Comparison of ENCODE assay signal across 10 cellular contexts in genomic region chr5:119270121-119270565, GRCh38.
A peak's percentile ranks its signal among the peaks of the same experiment; 100 is the strongest.
DNase-seq lines count a peak whose midpoint lies in the region; ATAC-seq, FAIRE-seq and TF ChIP-seq lines count a peak whose summit lies in the region.
"Had no signal": no experiment of that assay in that cellular context is flagged by ENCODE, and none has a peak within 500 bp of the region (broad histone marks: within the 10 kb centered on the region; RNA-seq: fewer than 3 reads in every experiment).

No MANE protein-coding gene starts in this region.

- FAIRE-seq in urothelium cell line (lab: Jason Lieb, UNC) = no peak
- FAIRE-seq: RCC 7860 had no signal

- H3K4me2 ChIP-seq in SK-N-SH (peak overlapping the region; percentile 86), OCI-LY1 (ENCODE audit: low read length) (peak overlapping the region; percentile 93)

- POLR2A ChIA-PET in SK-N-SH (lab: Yijun Ruan, JAX) = no interaction called here

- no peaks in the 10 kb centered on the region for H3K27me3 Mint-ChIP-seq in effector memory CD8-positive, alpha-beta T cell
- H3K27me3 Mint-ChIP-seq in stimulated activated memory B cell treated with anti-CD40 and anti-IgM and Interleukin-4, amounts not matched to agents 10 μg/mL and 1 μg/mL and 100 μg/mL, for 72 hours = no peaks in the 10 kb centered on the region

- H3K36me3 ChIP-seq in SK-N-SH (replicated peaks in 1 of 2; ENCODE audit: control insufficient read depth in 1 of 2, insufficient read depth in 2 of 2, low read length in 1 of 2) (no peaks in the 10 kb centered on the region), OCI-LY1 (ENCODE audit: insufficient read depth, low read length) (peaks cover 4% of the 10 kb centered on the region)

- peak overlapping the region; percentile 98 to 99 for H3K4me3 Mint-ChIP-seq in effector memory CD8-positive, alpha-beta T cell
- peak overlapping the region; percentile 95 for H3K4me3 Mint-ChIP-seq in stimulated activated memory B cell treated with anti-CD40 and anti-IgM and Interleukin-4, amounts not matched to agents 10 μg/mL and 1 μg/mL and 100 μg/mL, for 72 hours

- H4K20me1 ChIP-seq in SK-N-SH (ENCODE audit: insufficient read depth) (no peaks in the 10 kb centered on the region), OCI-LY1 (ENCODE audit: insufficient read depth, low read length) (no peaks in the 10 kb centered on the region)

- CTCF ChIA-PET in SK-N-SH (lab: Yijun Ruan, JAX) = interaction anchor here (0.7 to 1.7 kb wide), 3 partner anchors 45 to 282 kb away, joined by 3 to 7 read pairs (median 4); partner anchors contain the start of gene DTWD2

- H3K27me3 ChIP-seq in SK-N-SH (ENCODE audit: insufficient read depth) (no peaks in the 10 kb centered on the region), OCI-LY1 (ENCODE audit: insufficient read depth, low read length) (no peaks in the 10 kb centered on the region)

- H3K36me3 Mint-ChIP-seq in effector memory CD8-positive, alpha-beta T cell (ENCODE audit: insufficient read depth) = peaks cover 15% of the 10 kb centered on the region
- H3K36me3 Mint-ChIP-seq in stimulated activated memory B cell treated with anti-CD40 and anti-IgM and Interleukin-4, amounts not matched to agents 10 μg/mL and 1 μg/mL and 100 μg/mL, for 72 hours = no peaks in the 10 kb centered on the region

- H3K79me2 ChIP-seq in SK-N-SH (ENCODE audit: insufficient read depth) (peaks cover 58% of the 10 kb centered on the region), OCI-LY1 (ENCODE audit: insufficient read depth, low read length) (peaks cover 39% of the 10 kb centered on the region)

- no peaks in the 10 kb centered on the region for H3K9me3 Mint-ChIP-seq in effector memory CD8-positive, alpha-beta T cell
- no peaks in the 10 kb centered on the region for H3K9me3 Mint-ChIP-seq in stimulated activated memory B cell treated with anti-CD40 and anti-IgM and Interleukin-4, amounts not matched to agents 10 μg/mL and 1 μg/mL and 100 μg/mL, for 72 hours

- H3K4me1 Mint-ChIP-seq in effector memory CD8-positive, alpha-beta T cell (ENCODE audit: low read depth in 2 of 2) = peaks cover 64 to 76% of the 10 kb centered on the region in 2 donors
- peaks cover 67% of the 10 kb centered on the region for H3K4me1 Mint-ChIP-seq in stimulated activated memory B cell treated with anti-CD40 and anti-IgM and Interleukin-4, amounts not matched to agents 10 μg/mL and 1 μg/mL and 100 μg/mL, for 72 hours

- H3F3A ChIP-seq in SK-N-SH (replicated peaks; ENCODE audit: insufficient read depth) = peaks cover 22% of the 10 kb centered on the region
- peaks cover 7% of the 10 kb centered on the region; the same call in 1 of the 2 replicates for H3F3A ChIP-seq in OCI-LY1 (ENCODE audit: insufficient read depth, low read length)

- H3K4me3 ChIP-seq in SK-N-SH (ENCODE audit: low read depth in 2 of 2, low read length in 1 of 2) = peak overlapping the region in 1 of 2 experiments; percentile 100; a peak in 2 of 4 replicates
- H3K4me3 ChIP-seq in OCI-LY1 (ENCODE audit: low read depth, low read length, poor library complexity, severe bottlenecking) = peak overlapping the region; percentile 99

- intact Hi-C loops in posterior cingulate gyrus (cut with DNase I) = no loop called here

- no peak for TF ChIP-seq EP300 in SK-N-SH (IDR thresholded peaks at IDR 0.05; ENCODE audit: borderline replicate concordance in 1 of 2, low read depth in 1 of 2, low read length in 1 of 2)

- peak overlapping the region; percentile 91 to 94 for H3K27ac Mint-ChIP-seq in effector memory CD8-positive, alpha-beta T cell
- peak overlapping the region; percentile 82 for H3K27ac Mint-ChIP-seq in stimulated activated memory B cell treated with anti-CD40 and anti-IgM and Interleukin-4, amounts not matched to agents 10 μg/mL and 1 μg/mL and 100 μg/mL, for 72 hours

- H3K9me2 ChIP-seq in SK-N-SH = no peaks in the 10 kb centered on the region
- no peaks in the 10 kb centered on the region for H3K9me2 ChIP-seq in OCI-LY1 (ENCODE audit: low read depth, low read length)

- DNase-seq in SK-N-SH (no peak), glomerular visceral epithelial cell (ENCODE audit: extremely low spot score) (no peak), urothelium cell line (ENCODE audit: low spot score) (no peak), posterior cingulate gyrus (no peak)
- DNase-seq in effector memory CD8-positive, alpha-beta T cell = no peak
- DNase-seq: HCEC 1CT had no signal

- ATAC-seq in SK-N-SH treated with all-trans-retinoic acid at 6 μM for 48 hours = no peak
- no peak for ATAC-seq in effector memory CD8-positive, alpha-beta T cell (replicated peaks)
- no peak for ATAC-seq in stimulated activated memory B cell treated with anti-CD40 and anti-IgM and Interleukin-4, amounts not matched to agents 10 μg/mL and 1 μg/mL and 100 μg/mL, for 72 hours

- TF ChIP-seq RAD21 in SK-N-SH (IDR thresholded peaks at IDR 0.05; ENCODE audit: low read length) = no peak

- H3K9me3 ChIP-seq in SK-N-SH (no peaks in the 10 kb centered on the region), OCI-LY1 (ENCODE audit: low read length) (no peaks in the 10 kb centered on the region)

- TF ChIP-seq CTCF in SK-N-SH (IDR thresholded peaks at IDR 0.05) = no peak
- TF ChIP-seq CTCF in OCI-LY1 (IDR thresholded peaks at IDR 0.05; ENCODE audit: low read length) = no peak

- H3K4me1 ChIP-seq in SK-N-SH (ENCODE audit: control insufficient read depth in 1 of 2, insufficient read depth in 2 of 2, low read depth in 1 of 2, low read length in 1 of 2) = peaks cover 10 to 24% of the 10 kb centered on the region in 2 experiments; a peak in 3 of 4 replicates
- peaks cover 64% of the 10 kb centered on the region for H3K4me1 ChIP-seq in OCI-LY1 (ENCODE audit: insufficient read depth, low read length, severe bottlenecking)

- WGBS in SK-N-SH (ENCODE audit: low lambda C conversion rate) = 91% methylated on average over 5 of the region's 5 CpGs

- H2AFZ ChIP-seq in SK-N-SH (ENCODE audit: low read depth) = no peak overlapping the region
- no peak overlapping the region for H2AFZ ChIP-seq in OCI-LY1 (ENCODE audit: low read length)

- no peak overlapping the region for H3K9ac ChIP-seq in SK-N-SH
- H3K9ac ChIP-seq in OCI-LY1 (ENCODE audit: low read length) = peak overlapping the region; percentile 99

- H3K27ac ChIP-seq in SK-N-SH (ENCODE audit: low read depth in 2 of 2, low read length in 1 of 2) (no peak overlapping the region), OCI-LY1 (ENCODE audit: low read depth, low read length, poor library complexity, severe bottlenecking) (peak overlapping the region; percentile 99)

TF ChIP-seq in SK-N-SH, 30 proteins besides CTCF, POLR2A, EP300 and RAD21 (continues in another document):
- no peak for TF ChIP-seq RFX5 (IDR thresholded peaks at IDR 0.05; ENCODE audit: low read length)
- no peak for TF ChIP-seq TCF12 (IDR thresholded peaks at IDR 0.05)
- TF ChIP-seq, protein P1, sequence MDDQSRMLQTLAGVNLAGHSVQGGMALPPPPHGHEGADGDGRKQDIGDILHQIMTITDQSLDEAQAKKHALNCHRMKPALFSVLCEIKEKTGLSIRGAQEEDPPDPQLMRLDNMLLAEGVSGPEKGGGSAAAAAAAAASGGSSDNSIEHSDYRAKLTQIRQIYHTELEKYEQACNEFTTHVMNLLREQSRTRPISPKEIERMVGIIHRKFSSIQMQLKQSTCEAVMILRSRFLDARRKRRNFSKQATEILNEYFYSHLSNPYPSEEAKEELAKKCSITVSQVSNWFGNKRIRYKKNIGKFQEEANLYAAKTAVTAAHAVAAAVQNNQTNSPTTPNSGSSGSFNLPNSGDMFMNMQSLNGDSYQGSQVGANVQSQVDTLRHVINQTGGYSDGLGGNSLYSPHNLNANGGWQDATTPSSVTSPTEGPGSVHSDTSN (IDR thresholded peaks at IDR 0.05) = no peak
- TF ChIP-seq MEF2A (IDR thresholded peaks at IDR 0.05; ENCODE audit: borderline replicate concordance, low read depth) = no peak
- no peak for TF ChIP-seq FOSL2 (IDR thresholded peaks at IDR 0.05; ENCODE audit: borderline replicate concordance, low read depth)
- TF ChIP-seq ELF1 (IDR thresholded peaks at IDR 0.05) = no peak
- no peak for TF ChIP-seq FOXJ3 (CRISPR knock-in tag; IDR thresholded peaks at IDR 0.05)
- no peak for TF ChIP-seq USF2 (IDR thresholded peaks at IDR 0.05; ENCODE audit: borderline replicate concordance, low read depth, low read length)

TF ChIP-seq in SK-N-SH treated with all-trans-retinoic acid at 6 μM for 48 hours, 23 proteins besides CTCF, POLR2A, EP300 and RAD21 (continues in another document):
- TF ChIP-seq ZFP3 (CRISPR knock-in tag; IDR thresholded peaks at IDR 0.05) = no peak
- TF ChIP-seq CREB5 (CRISPR knock-in tag; IDR thresholded peaks at IDR 0.05; ENCODE audit: low read depth) = no peak
- no peak for TF ChIP-seq ZNF8 (CRISPR knock-in tag; IDR thresholded peaks at IDR 0.05)
- TF ChIP-seq, protein P2, sequence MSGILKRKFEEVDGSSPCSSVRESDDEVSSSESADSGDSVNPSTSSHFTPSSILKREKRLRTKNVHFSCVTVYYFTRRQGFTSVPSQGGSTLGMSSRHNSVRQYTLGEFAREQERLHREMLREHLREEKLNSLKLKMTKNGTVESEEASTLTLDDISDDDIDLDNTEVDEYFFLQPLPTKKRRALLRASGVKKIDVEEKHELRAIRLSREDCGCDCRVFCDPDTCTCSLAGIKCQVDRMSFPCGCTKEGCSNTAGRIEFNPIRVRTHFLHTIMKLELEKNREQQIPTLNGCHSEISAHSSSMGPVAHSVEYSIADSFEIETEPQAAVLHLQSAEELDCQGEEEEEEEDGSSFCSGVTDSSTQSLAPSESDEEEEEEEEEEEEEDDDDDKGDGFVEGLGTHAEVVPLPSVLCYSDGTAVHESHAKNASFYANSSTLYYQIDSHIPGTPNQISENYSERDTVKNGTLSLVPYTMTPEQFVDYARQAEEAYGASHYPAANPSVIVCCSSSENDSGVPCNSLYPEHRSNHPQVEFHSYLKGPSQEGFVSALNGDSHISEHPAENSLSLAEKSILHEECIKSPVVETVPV (CRISPR knock-in tag; IDR thresholded peaks at IDR 0.05) = no peak
- no peak for TF ChIP-seq GLIS3 (CRISPR knock-in tag; IDR thresholded peaks at IDR 0.05)
- TF ChIP-seq OSR1 (CRISPR knock-in tag; IDR thresholded peaks at IDR 0.05) = no peak
- TF ChIP-seq TOX (CRISPR knock-in tag; IDR thresholded peaks at IDR 0.05; ENCODE audit: borderline replicate concordance) = no peak
- TF ChIP-seq ZC3H10 (CRISPR knock-in tag; IDR thresholded peaks at IDR 0.05) = no peak
- TF ChIP-seq ZFP30 (CRISPR knock-in tag; IDR thresholded peaks at IDR 0.05) = no peak
